In the genomic region with DNA sequence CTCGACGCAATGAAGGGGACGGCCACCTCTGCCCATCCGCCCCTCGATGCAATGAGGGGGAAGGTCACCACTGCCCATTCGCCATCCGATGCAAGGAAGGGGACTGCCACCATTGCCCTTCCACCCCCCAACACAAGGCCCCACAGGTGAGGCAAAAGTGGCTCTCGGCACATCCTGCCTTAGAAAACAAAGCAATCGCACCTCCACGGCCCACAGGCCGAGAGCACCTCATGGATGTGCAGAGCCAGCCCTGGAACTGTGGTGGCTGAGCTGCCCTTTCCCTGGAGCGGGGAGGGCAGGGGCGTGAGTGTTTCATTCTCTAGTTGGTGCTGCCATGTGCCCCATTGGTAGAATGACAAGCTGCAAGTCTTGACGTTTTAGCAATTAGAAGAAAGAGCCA, we compare ENCODE assay signal across 24 cellular contexts.
"Had no signal": no experiment of that assay in that cellular context is flagged by ENCODE, and none has a peak within 500 bp of the region (broad histone marks: within the 10 kb centered on the region; RNA-seq: fewer than 3 reads in every experiment).

No MANE protein-coding gene starts in this region.

- H3K4me3 Mint-ChIP-seq: naive B cell; naive thymus-derived CD8-positive, alpha-beta T cell; nephron progenitor cell; neural crest cell; stimulated activated memory B cell treated with anti-CD40 and anti-IgM and Interleukin-4, amounts not matched to agents 10 μg/mL and 1 μg/mL and 100 μg/mL, for 72 hours; stimulated activated naive CD8-positive, alpha-beta T cell treated with anti-CD3 and anti-CD28 coated beads, Interleukin-15, amount 100 ng/mL, for 72 hours; type B pancreatic cell had no signal

- H3K27ac ChIP-seq: pancreas, prostate gland, right atrium auricular region, skin epidermis, spleen, suprapubic skin, testis, tibial artery, transverse colon, upper lobe of right lung, uterus had no signal

- H3K36me3 ChIP-seq: pancreas, prostate gland, right atrium auricular region, spleen, suprapubic skin, tibial artery, transverse colon, upper lobe of right lung, uterus had no signal

- H3K4me3 ChIP-seq: pancreas, prostate gland, right atrium auricular region, skin epidermis, smooth muscle cell, spleen, suprapubic skin, testis, tibial artery, transverse colon, upper lobe of right lung, uterus had no signal

- DNase-seq: naive B cell; occipital lobe; spleen; stimulated activated CD4-positive, alpha-beta T cell treated with anti-CD3 and anti-CD28 coated beads, Interleukin-4, amount 100 ng/mL, for 1 hour; stimulated activated CD4-positive, alpha-beta T cell treated with anti-CD3 and anti-CD28 coated beads, Interleukin-4, amount 100 ng/mL, for 4 hours; stimulated activated naive CD4-positive, alpha-beta T cell; testis; tibial artery; transverse colon; upper lobe of right lung; uterus had no signal

- H3K27ac Mint-ChIP-seq: naive B cell; naive thymus-derived CD8-positive, alpha-beta T cell; nephron progenitor cell; stimulated activated memory B cell treated with anti-CD40 and anti-IgM and Interleukin-4, amounts not matched to agents 10 μg/mL and 1 μg/mL and 100 μg/mL, for 72 hours; stimulated activated naive CD8-positive, alpha-beta T cell treated with anti-CD3 and anti-CD28 coated beads, Interleukin-15, amount 100 ng/mL, for 72 hours; type B pancreatic cell had no signal

- H3K9me3 ChIP-seq: pancreas, prostate gland, right atrium auricular region, suprapubic skin, testis, tibial artery, transverse colon, upper lobe of right lung, uterus had no signal

- H3K4me1 ChIP-seq: pancreas, prostate gland, right atrium auricular region, spleen, suprapubic skin, testis, tibial artery, transverse colon, upper lobe of right lung, uterus had no signal

- H3K4me1 Mint-ChIP-seq: nephron progenitor cell; neural crest cell; stimulated activated memory B cell treated with anti-CD40 and anti-IgM and Interleukin-4, amounts not matched to agents 10 μg/mL and 1 μg/mL and 100 μg/mL, for 72 hours; stimulated activated naive CD8-positive, alpha-beta T cell treated with anti-CD3 and anti-CD28 coated beads, Interleukin-15, amount 100 ng/mL, for 72 hours had no signal

- H3K9me3 Mint-ChIP-seq: neural crest cell; stimulated activated memory B cell treated with anti-CD40 and anti-IgM and Interleukin-4, amounts not matched to agents 10 μg/mL and 1 μg/mL and 100 μg/mL, for 72 hours; stimulated activated naive CD8-positive, alpha-beta T cell treated with anti-CD3 and anti-CD28 coated beads, Interleukin-15, amount 100 ng/mL, for 72 hours; type B pancreatic cell had no signal

- H3K4me2 ChIP-seq: smooth muscle cell had no signal

- H3K27me3 ChIP-seq: pancreas, right atrium auricular region, suprapubic skin, testis, transverse colon, upper lobe of right lung, uterus had no signal

- H3K36me3 Mint-ChIP-seq: naive B cell; naive thymus-derived CD8-positive, alpha-beta T cell; stimulated activated memory B cell treated with anti-CD40 and anti-IgM and Interleukin-4, amounts not matched to agents 10 μg/mL and 1 μg/mL and 100 μg/mL, for 72 hours; type B pancreatic cell had no signal

- ATAC-seq: naive thymus-derived CD8-positive, alpha-beta T cell; sciatic nerve; stimulated activated memory B cell treated with anti-CD40 and anti-IgM and Interleukin-4, amounts not matched to agents 10 μg/mL and 1 μg/mL and 100 μg/mL, for 72 hours had no signal
